In genomic region chr2:24492283-24493272, GRCh38 we compare ENCODE assay signal across 8 cellular contexts. TPM values are rescaled to one million over a fixed set of nuclear protein-coding genes. Genes with fewer than 3 reads are reported as not detected.
DNase-seq lines count a peak whose midpoint lies in the region; ATAC-seq and FAIRE-seq lines count a peak whose summit lies in the region.

No MANE protein-coding gene starts in this region.

- H3K4me1 ChIP-seq in mononuclear cell (ENCODE audit: insufficient read depth, low read length) = peaks cover 52% of the 10 kb centered on the region

- peak overlapping the region; percentile 69 for H3K4me3 ChIP-seq in mononuclear cell (ENCODE audit: low read length)

- FAIRE-seq in urothelium cell line (lab: Jason Lieb, UNC) = peak; percentile 42

- no peaks in the 10 kb centered on the region for H3K27me3 ChIP-seq in mononuclear cell (ENCODE audit: insufficient read depth, low read length)

- ATAC-seq in GM21576 (IDR thresholded peaks at IDR 0.05; ENCODE audit: unreplicated experiment) (no peak), HG03457 (IDR thresholded peaks at IDR 0.05; ENCODE audit: unreplicated experiment) (no peak)

- H3K9me3 ChIP-seq in mononuclear cell (ENCODE audit: low read depth, low read length) = no peaks in the 10 kb centered on the region

- peak; percentile 8 for DNase-seq in SKM-1 treated with dmso at 0.1 percent for 144 hours (lab: John Stamatoyannopoulos, UW; ENCODE audit: unreplicated experiment)
- DNase-seq in SKM-1 (lab: John Stamatoyannopoulos, UW; ENCODE audit: unreplicated experiment) = no peak
- peak; percentile 77 for DNase-seq in OCI-M1 (lab: John Stamatoyannopoulos, UW)
- DNase-seq in ecto neural progenitor cell (ENCODE audit: low spot score) = peak; percentile 52
- no peak for DNase-seq in urothelium cell line (ENCODE audit: low spot score)

RNA-seq across cellular contexts. Expression of gene NCOA1, which starts 1.5 kb away (rescaled TPM):
- total RNA-seq in mononuclear cell = 53.2 TPM

Comparison
In these comparisons a context has a peak if more than half of its experiments do, and no peak if none do; other contexts are left out.
1. DNase-seq: peak in SKM-1 treated with dmso at 0.1 percent for 144 hours (single experiment), OCI-M1 (single experiment) and ecto neural progenitor cell (single experiment); none in SKM-1 (single experiment) and urothelium cell line (single experiment).